ENCODE assay signal across 10 cellular contexts in the genomic region with DNA sequence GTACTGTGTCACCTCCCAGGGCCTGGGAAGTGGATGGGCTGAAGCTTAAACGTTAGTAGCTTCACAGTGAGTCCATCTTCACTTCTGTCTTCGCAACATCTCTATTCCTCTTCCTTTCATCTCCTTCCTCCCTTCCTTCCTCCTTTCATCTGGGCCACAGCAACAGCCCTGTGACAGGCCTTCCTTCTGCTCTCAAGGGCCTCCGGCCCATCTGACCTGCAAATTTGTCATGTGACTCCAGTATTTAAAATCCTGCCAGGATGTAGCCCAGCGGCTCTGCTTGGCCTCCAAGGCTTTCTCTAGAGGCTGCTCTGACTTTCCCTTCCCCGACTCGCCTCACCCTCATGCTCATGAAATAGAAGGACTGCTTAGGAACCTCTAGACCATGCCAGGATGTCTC.
"Had no signal": no experiment of that assay in that cellular context is flagged by ENCODE, and none has a peak within 500 bp of the region (broad histone marks: within the 10 kb centered on the region; RNA-seq: fewer than 3 reads in every experiment).

No MANE protein-coding gene starts in this region.

- H3K36me3 ChIP-seq: adrenal gland, colonic mucosa, pancreas, tibial nerve had no signal

- DNase-seq: activated CD4-positive, alpha-beta memory T cell treated with anti-CD3 and anti-CD28 coated beads for 36 hours; activated CD4-positive, CD25-positive, alpha-beta regulatory T cell treated with anti-CD3 and anti-CD28 coated beads, Interleukin-2, amount 50 U/mL, for 72 hours; activated naive CD4-positive, alpha-beta T cell treated with anti-CD3 and anti-CD28 coated beads, Interleukin-2, amount 10 ng/mL, durations not matched to agents 7 days and 5 days; adrenal gland; colonic mucosa; effector CD8-positive, alpha-beta T cell; pancreas; stimulated activated CD4-positive, alpha-beta T cell treated with anti-CD3 and anti-CD28 coated beads, Interleukin-4, amount 100 ng/mL, for 24 hours; T-helper 2 cell had no signal

- H3K27me3 ChIP-seq: pancreas, tibial nerve had no signal

- H3K27ac ChIP-seq: adrenal gland, colonic mucosa, pancreas, tibial nerve had no signal

- H3K9me3 ChIP-seq: adrenal gland, colonic mucosa, pancreas, tibial nerve had no signal

- H3K4me3 ChIP-seq: adrenal gland, colonic mucosa, pancreas, tibial nerve had no signal

- H3K4me1 ChIP-seq: adrenal gland, colonic mucosa, pancreas, tibial nerve had no signal

- ATAC-seq: pancreas had no signal
